In genomic region chr2:53217250-53217649, GRCh38 we compare ENCODE assay signal across 27 cellular contexts.
"Had no signal": no experiment of that assay in that cellular context is flagged by ENCODE, and none has a peak within 500 bp of the region (broad histone marks: within the 10 kb centered on the region; RNA-seq: fewer than 3 reads in every experiment).

No MANE protein-coding gene starts in this region.

- H3K27me3 ChIP-seq: gastrocnemius medialis, hepatocyte, right atrium auricular region, testis, transverse colon, uterus had no signal

- H3K36me3 ChIP-seq: gastrocnemius medialis, left ventricle myocardium inferior, right atrium auricular region, transverse colon, uterus had no signal

- DNase-seq: activated CD4-positive, alpha-beta memory T cell treated with anti-CD3 and anti-CD28 coated beads for 36 hours; activated CD4-positive, alpha-beta T cell treated with anti-CD3 and anti-CD28 coated beads, Interleukin-2, amount 10 ng/mL, durations not matched to agents 24 days and 14 days; activated CD4-positive, CD25-positive, alpha-beta regulatory T cell treated with anti-CD3 and anti-CD28 coated beads, Interleukin-2, amount 50 U/mL, for 72 hours; activated CD8-positive, alpha-beta memory T cell treated with anti-CD3 and anti-CD28 coated beads, Interleukin-2, amount 50 U/mL, for 48 hours; activated gamma-delta T cell; activated naive CD4-positive, alpha-beta T cell treated with anti-CD3 and anti-CD28 coated beads, Interleukin-2, amount 10 ng/mL, durations not matched to agents 7 days and 5 days; activated T-cell treated with anti-CD3 and anti-CD28 coated beads, Interleukin-2, amount 50 U/mL, for 24 hours; amygdala; caudate nucleus; cortex of kidney; effector memory CD8-positive, alpha-beta T cell; erythroblast; gastrocnemius medialis; islet precursor cell; left ventricle myocardium inferior; naive thymus-derived CD4-positive, alpha-beta T cell; nucleus accumbens; stimulated activated CD4-positive, alpha-beta T cell treated with anti-CD3 and anti-CD28 coated beads, Interleukin-15, amount 100 ng/mL, for 24 hours; stimulated activated CD4-positive, alpha-beta T cell treated with anti-CD3 and anti-CD28 coated beads, Interleukin-2, amount 100 ng/mL, for 24 hours; stimulated activated naive CD4-positive, alpha-beta T cell treated with Interleukin-2 at 50 U/mL for 16 hours; T-helper 17 cell; T1000; testis; transverse colon; uterus had no signal

- H3K27ac ChIP-seq: gastrocnemius medialis, hepatocyte, left ventricle myocardium inferior, right atrium auricular region, testis, transverse colon, uterus had no signal

- H3K9me3 ChIP-seq: gastrocnemius medialis, right atrium auricular region, testis, transverse colon, uterus had no signal

- H3K4me1 ChIP-seq: gastrocnemius medialis, left ventricle myocardium inferior, right atrium auricular region, testis, transverse colon, uterus had no signal

- H3K4me2 ChIP-seq: hepatocyte had no signal

- H2AFZ ChIP-seq: hepatocyte had no signal

- H3K79me2 ChIP-seq: hepatocyte had no signal

- H3K4me3 ChIP-seq: gastrocnemius medialis, hepatocyte, left ventricle myocardium inferior, right atrium auricular region, testis, transverse colon, uterus had no signal

- ATAC-seq: gastrocnemius medialis; naive thymus-derived CD4-positive, alpha-beta T cell; T-helper 17 cell had no signal
